ENCODE assay signal across 1 cellular context in the genomic region with DNA sequence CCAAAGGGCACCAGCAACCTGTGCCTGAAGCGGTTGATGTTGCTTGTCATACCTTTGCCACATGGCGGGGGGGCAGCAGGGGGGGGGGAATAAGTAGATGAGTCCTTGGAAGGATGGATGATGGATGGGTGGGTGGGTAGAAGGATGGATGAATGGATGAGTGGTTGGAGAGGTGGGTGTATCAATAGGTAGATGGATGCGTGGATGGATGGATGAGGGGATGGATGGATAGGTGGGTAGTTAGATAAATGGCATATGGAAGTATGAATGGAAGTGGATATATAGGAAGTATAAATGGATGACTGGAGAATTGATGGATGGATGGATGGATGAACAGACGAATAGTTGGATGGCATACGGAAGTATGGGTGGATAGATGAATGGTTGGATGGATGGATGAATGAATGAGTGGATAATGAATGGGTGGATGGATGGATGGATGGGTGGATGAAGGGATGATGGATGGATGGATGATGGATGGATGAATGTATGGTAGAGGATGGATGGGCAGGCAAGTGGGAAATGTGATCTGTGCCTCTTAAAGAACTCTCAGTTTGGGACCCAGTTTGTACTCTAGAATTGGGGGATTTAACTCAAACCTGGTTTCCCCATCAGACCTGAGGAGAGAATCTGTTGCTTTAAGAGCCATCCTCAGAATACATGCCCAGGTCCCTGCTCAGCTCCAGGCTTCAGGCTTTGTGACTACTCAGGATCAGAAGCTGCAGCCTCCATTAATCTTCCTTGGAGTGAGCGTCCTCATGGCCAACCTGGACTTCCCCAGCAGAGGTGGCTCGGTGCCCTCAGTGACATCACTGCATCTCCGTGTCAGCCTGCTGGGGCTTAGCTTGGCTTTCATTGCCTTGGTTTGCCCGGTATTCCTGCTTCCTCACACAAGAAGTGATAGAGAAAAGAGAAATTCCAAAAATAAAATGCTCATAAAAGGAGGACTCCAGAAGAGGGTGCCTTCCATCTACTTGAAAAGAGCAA.
TF ChIP-seq lines count a peak whose summit lies in the region.

No MANE protein-coding gene starts in this region.

TF ChIP-seq in H1, 55 proteins besides CTCF, POLR2A, EP300 and RAD21:
- TF ChIP-seq SP2 (IDR thresholded peaks at IDR 0.05; ENCODE audit: low read length): no peak
- no peak for TF ChIP-seq SUZ12 (IDR thresholded peaks at IDR 0.05; ENCODE audit: low read length)
- TF ChIP-seq SIN3A (conservative IDR thresholded peaks at IDR 0.05 in 1 of 2, IDR thresholded peaks at IDR 0.05 in 1 of 2; ENCODE audit: low read depth in 1 of 2, low read length in 2 of 2): no peak
- no peak for TF ChIP-seq BACH1 (IDR thresholded peaks at IDR 0.05; ENCODE audit: low read length)
- no peak for TF ChIP-seq SIRT6 (IDR thresholded peaks at IDR 0.05; ENCODE audit: low read length)
- TF ChIP-seq ASH2L (IDR thresholded peaks at IDR 0.05; ENCODE audit: low read length): no peak
- TF ChIP-seq JUND (IDR thresholded peaks at IDR 0.05; ENCODE audit: low read length): no peak
